Comparison of ENCODE assay signal across 25 cellular contexts in the genomic region with DNA sequence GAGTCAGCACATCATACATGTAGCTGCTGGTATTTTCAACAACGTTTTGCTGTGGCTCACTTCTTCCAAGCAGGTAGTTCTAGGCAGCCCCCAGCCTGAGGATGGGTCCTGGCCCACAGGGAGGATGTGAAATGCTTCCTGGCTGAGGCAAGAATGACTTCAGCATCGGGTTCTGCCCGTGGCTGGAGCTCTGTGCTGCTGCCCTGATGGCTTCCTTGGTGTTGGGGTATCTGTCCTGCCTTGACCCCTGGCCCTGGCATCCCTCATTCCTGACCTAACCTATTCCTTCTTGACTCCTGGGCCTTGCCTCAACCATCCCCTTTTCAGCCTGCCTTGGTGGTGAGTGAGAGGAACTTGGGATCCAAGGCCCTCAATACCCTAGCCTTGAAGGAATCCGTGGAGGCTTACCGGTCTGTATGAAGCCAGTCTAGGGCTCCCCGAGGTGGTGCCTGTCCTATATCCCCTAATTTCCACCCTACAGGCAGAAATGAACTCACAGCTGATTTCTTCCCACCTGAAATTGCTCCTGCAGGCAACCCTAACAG.
A peak's percentile ranks its signal among the peaks of the same experiment; 100 is the strongest.
DNase-seq lines count a peak whose midpoint lies in the region; ATAC-seq, FAIRE-seq and TF ChIP-seq lines count a peak whose summit lies in the region.
"Had no signal": no experiment of that assay in that cellular context is flagged by ENCODE, and none has a peak within 500 bp of the region (broad histone marks: within the 10 kb centered on the region; RNA-seq: fewer than 3 reads in every experiment).

No MANE protein-coding gene starts in this region.

- H3K14ac ChIP-seq in IMR-90 (replicated peaks; ENCODE audit: low read depth, low read length), result no peak overlapping the region

- in situ Hi-C loops in IMR-90 (cut with MboI; ENCODE audit: low sequenced_read_pairs), result no loop called here

- H2AFZ ChIP-seq in IMR-90 (replicated peaks; ENCODE audit: low read length, poor library complexity), result peak overlapping the region; percentile 29
- no peak overlapping the region for H2AFZ ChIP-seq in astrocyte (ENCODE audit: low read depth, low read length)

- H3K4me1 ChIP-seq in IMR-90 (ENCODE audit: control insufficient read depth, insufficient read depth, low read length), result peaks cover 9% of the 10 kb centered on the region
- peaks cover 29% of the 10 kb centered on the region for H3K4me1 ChIP-seq in astrocyte (ENCODE audit: insufficient read depth, low read length)
- peaks cover 0 to 29% (median 7%) of the 10 kb centered on the region in 6 donors for H3K4me1 ChIP-seq in spleen

- H3K4me3 Mint-ChIP-seq in astrocyte (ENCODE audit: unreplicated experiment), result no peak overlapping the region
- H3K4me3 Mint-ChIP-seq: B cell; CD8-positive, alpha-beta memory T cell had no signal

- no peak overlapping the region for H4K91ac ChIP-seq in IMR-90 (ENCODE audit: insufficient read depth, low read depth, low read length)

- intact Hi-C loops in IMR-90 (cut with micrococcal nuclease), result no loop called here
- intact Hi-C loops in spleen (cut with DNase I; ENCODE audit: low total_unique reads), result no loop called here

- peaks cover 23% of the 10 kb centered on the region for H3K4me1 Mint-ChIP-seq in astrocyte (ENCODE audit: low read depth, unreplicated experiment)
- H3K4me1 Mint-ChIP-seq: B cell had no signal

- H3K4me2 ChIP-seq in IMR-90 (ENCODE audit: low read depth, low read length) (no peak overlapping the region), astrocyte (ENCODE audit: low read length) (no peak overlapping the region)

- no peak for TF ChIP-seq POLR2A in IMR-90 (IDR thresholded peaks at IDR 0.05; ENCODE audit: low read depth, low read length)
- no peak for TF ChIP-seq POLR2A in spleen (IDR thresholded peaks at IDR 0.05)

- H3K9me3 ChIP-seq in IMR-90 (ENCODE audit: control insufficient read depth, insufficient read depth, low read length), result no peaks in the 10 kb centered on the region
- no peaks in the 10 kb centered on the region for H3K9me3 ChIP-seq in astrocyte (ENCODE audit: insufficient read depth, low read depth, low read length)
- no peaks in the 10 kb centered on the region for H3K9me3 ChIP-seq in spleen

- H3K27ac ChIP-seq in IMR-90 (ENCODE audit: insufficient read depth, low read length) (no peak overlapping the region), astrocyte (ENCODE audit: low read depth, low read length) (no peak overlapping the region), spleen (peak overlapping the region in 2 of 8 donors; percentile 32 to 85)
- H3K27ac ChIP-seq: C4-2B had no signal

- H2AK9ac ChIP-seq in IMR-90 (replicated peaks; ENCODE audit: low read depth, low read length, poor library complexity), result no peak overlapping the region

- H3K27me3 Mint-ChIP-seq in astrocyte (ENCODE audit: low read depth, unreplicated experiment), result peaks cover 24% of the 10 kb centered on the region

- no peak overlapping the region for H3K23ac ChIP-seq in IMR-90 (ENCODE audit: low read depth, low read length)

- WGBS in IMR-90 (ENCODE audit: extremely low coverage in 2 of 2, insufficient read length in 1 of 2), 2 experiments, result no CpG with 5 or more reads among the region's 6 CpGs
- WGBS in spleen, 5 donors, result 50 to 68% (median 55%) methylated on average over 6 of the region's 6 CpGs

- no peak overlapping the region for H2BK120ac ChIP-seq in IMR-90 (ENCODE audit: low read depth, low read length)

- no peak overlapping the region for H2BK5ac ChIP-seq in IMR-90 (ENCODE audit: low read depth, low read length, poor library complexity, severe bottlenecking)

- peaks cover 14% of the 10 kb centered on the region for H3K9me1 ChIP-seq in IMR-90 (ENCODE audit: insufficient read depth, low read length)

- H4K20me1 ChIP-seq in IMR-90 (ENCODE audit: insufficient read depth, low read length), result no peaks in the 10 kb centered on the region
- no peaks in the 10 kb centered on the region for H4K20me1 ChIP-seq in astrocyte (ENCODE audit: insufficient read depth, low read length)

- H3K79me2 ChIP-seq in astrocyte (ENCODE audit: insufficient read depth, low read length), result no peaks in the 10 kb centered on the region

- POLR2A ChIA-PET in IMR-90 (lab: Charles Lee; ENCODE audit: unreplicated experiment), result no interaction called here

- H4K5ac ChIP-seq in IMR-90 (ENCODE audit: low read depth, low read length), result no peak overlapping the region

- no peak overlapping the region for H3K18ac ChIP-seq in IMR-90 (ENCODE audit: low read depth, low read length)

- no peaks in the 10 kb centered on the region for H3K36me3 ChIP-seq in IMR-90 (ENCODE audit: control insufficient read depth, insufficient read depth, low read length)
- H3K36me3 ChIP-seq in astrocyte (ENCODE audit: insufficient read depth, low read length), result no peaks in the 10 kb centered on the region
- H3K36me3 ChIP-seq in spleen, result no peaks in the 10 kb centered on the region

- FAIRE-seq in astrocyte (lab: Jason Lieb, UNC), result no peak
- FAIRE-seq: GM12891, H1 had no signal

- H2BK15ac ChIP-seq in IMR-90 (ENCODE audit: low read depth, low read length), result no peak overlapping the region

- H3K27me3 ChIP-seq in IMR-90 (ENCODE audit: control insufficient read depth, insufficient read depth, low read length) (peaks cover 7% of the 10 kb centered on the region), astrocyte (ENCODE audit: insufficient read depth, low read length) (no peaks in the 10 kb centered on the region), spleen (replicated peaks in 1 of 7) (no peaks in the 10 kb centered on the region)

- H2AK5ac ChIP-seq in IMR-90 (ENCODE audit: low read depth, low read length), result peak overlapping the region; percentile 35; the same call in 1 of the 2 replicates

- CTCF ChIA-PET in IMR-90 (lab: Yijun Ruan, JAX), result interaction anchor here (0.7 kb wide), 1 partner anchor 333 kb away, joined by 3 read pairs; no protein-coding TSS in a partner anchor

- ATAC-seq in IMR-90 (ENCODE audit: low read depth) (no peak), HG02571 (IDR thresholded peaks at IDR 0.05; ENCODE audit: unreplicated experiment) (no peak)

- H3K9ac ChIP-seq in IMR-90 (ENCODE audit: low read depth, low read length) (no peak overlapping the region), astrocyte (ENCODE audit: low read length) (no peak overlapping the region)

- H3K36me3 Mint-ChIP-seq in astrocyte (ENCODE audit: low read depth, unreplicated experiment), result no peaks in the 10 kb centered on the region
- H3K36me3 Mint-ChIP-seq: CD8-positive, alpha-beta memory T cell had no signal

- no peaks in the 10 kb centered on the region for H3K9me3 Mint-ChIP-seq in astrocyte (ENCODE audit: unreplicated experiment)
- H3K9me3 Mint-ChIP-seq: CD8-positive, alpha-beta memory T cell had no signal

- DNase-seq in IMR-90 (no peak), astrocyte (ENCODE audit: low read depth) (no peak), islet precursor cell (peak; percentile 32), spleen (peak; percentile 31), DMS114 treated with DMSO at 0.1 percent for 48 hours (lab: John Stamatoyannopoulos, UW; ENCODE audit: unreplicated experiment) (no peak), cerebellar cortex (ENCODE audit: low spot score) (no peak)
- no peak for DNase-seq in stimulated activated CD8-positive, alpha-beta memory T cell treated with anti-CD3 and anti-CD28 coated beads, Interleukin-4, amount 100 ng/mL, for 48 hours
- DNase-seq: CD8-positive, alpha-beta memory T cell; DMS 273 treated with DMSO at 0.1 percent for 48 hours; DMS79 treated with DMSO at 0.1 percent for 48 hours; GF-D8; Kasumi-1; MV-4-11; NCI-H1105; NCI-H146; NCI-H1930; NCI-H446; NCI-H524 treated with DMSO at 0.1 percent for 48 hours; RPMI8226; SHP77 had no signal

- dilution Hi-C loops in IMR-90 (cut with HindIII; ENCODE audit: low sequenced_read_pairs, unreplicated experiment), result no loop called here

- H3K56ac ChIP-seq in IMR-90 (ENCODE audit: extremely low read depth, insufficient read depth, low read length), result no peak overlapping the region

- no peaks in the 10 kb centered on the region for H3K79me1 ChIP-seq in IMR-90 (ENCODE audit: low read depth in 1 of 2, low read length in 2 of 2)

- H2BK20ac ChIP-seq in IMR-90 (ENCODE audit: low read depth, low read length), result no peak overlapping the region

- H3K4me3 ChIP-seq in IMR-90 (ENCODE audit: insufficient read depth, low read depth, low read length), result no peak overlapping the region
- H3K4me3 ChIP-seq in astrocyte (ENCODE audit: insufficient read depth, low read depth, low read length), result no peak overlapping the region
- no peak overlapping the region for H3K4me3 ChIP-seq in spleen

- no peak overlapping the region for H4K8ac ChIP-seq in IMR-90 (ENCODE audit: low read depth in 2 of 2, low read length in 2 of 2)

- TF ChIP-seq CTCF in IMR-90 (conservative IDR thresholded peaks at IDR 0.05; ENCODE audit: low read depth, low read length) (no peak), astrocyte (IDR thresholded peaks at IDR 0.05; ENCODE audit: insufficient read depth, low read depth, low read length) (no peak), spleen (IDR thresholded peaks at IDR 0.05 in 8 of 11, conservative IDR thresholded peaks at IDR 0.05 in 3 of 11) (no peak)

- H3K27ac Mint-ChIP-seq in astrocyte (ENCODE audit: unreplicated experiment), result peak overlapping the region; percentile 38
- H3K27ac Mint-ChIP-seq: B cell had no signal

- no TSS peak for BruUV-seq in IMR-90 (replicated peaks; lab: Mats Ljungman, UMichigan)

- no peak overlapping the region for H3K4ac ChIP-seq in IMR-90 (ENCODE audit: low read depth, low read length)

- TF ChIP-seq RAD21 in IMR-90 (IDR thresholded peaks at IDR 0.05; ENCODE audit: low read length), result no peak

TF ChIP-seq in IMR-90, 13 proteins besides CTCF, POLR2A, EP300 and RAD21 (continues in another document):
- TF ChIP-seq MAZ (IDR thresholded peaks at IDR 0.05; ENCODE audit: borderline replicate concordance, low read depth, low read length) (no peak), FOS (IDR thresholded peaks at IDR 0.05; ENCODE audit: low read depth, low read length) (no peak), CHD1 (IDR thresholded peaks at IDR 0.05; ENCODE audit: low read depth, low read length) (no peak), MAFK (IDR thresholded peaks at IDR 0.05; ENCODE audit: low read depth, low read length) (no peak), RFX5 (IDR thresholded peaks at IDR 0.05; ENCODE audit: low read depth, low read length) (no peak), BHLHE40 (IDR thresholded peaks at IDR 0.05; ENCODE audit: low read depth, low read length) (no peak)
- TF ChIP-seq, protein P1, sequence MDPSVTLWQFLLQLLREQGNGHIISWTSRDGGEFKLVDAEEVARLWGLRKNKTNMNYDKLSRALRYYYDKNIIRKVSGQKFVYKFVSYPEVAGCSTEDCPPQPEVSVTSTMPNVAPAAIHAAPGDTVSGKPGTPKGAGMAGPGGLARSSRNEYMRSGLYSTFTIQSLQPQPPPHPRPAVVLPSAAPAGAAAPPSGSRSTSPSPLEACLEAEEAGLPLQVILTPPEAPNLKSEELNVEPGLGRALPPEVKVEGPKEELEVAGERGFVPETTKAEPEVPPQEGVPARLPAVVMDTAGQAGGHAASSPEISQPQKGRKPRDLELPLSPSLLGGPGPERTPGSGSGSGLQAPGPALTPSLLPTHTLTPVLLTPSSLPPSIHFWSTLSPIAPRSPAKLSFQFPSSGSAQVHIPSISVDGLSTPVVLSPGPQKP (IDR thresholded peaks at IDR 0.05; ENCODE audit: borderline replicate concordance, low read depth, low read length), result no peak

Comparison
In these comparisons a context has a peak if more than half of its experiments do, and no peak if none do; other contexts are left out.
1. DNase-seq: peak in islet precursor cell (single experiment) and spleen (single experiment); none in IMR-90 (single experiment), astrocyte (single experiment), stimulated activated CD8-positive, alpha-beta memory T cell treated with anti-CD3 and anti-CD28 coated beads, Interleukin-4, amount 100 ng/mL, for 48 hours (single experiment), DMS114 treated with DMSO at 0.1 percent for 48 hours (single experiment) and cerebellar cortex (single experiment).